Comparison of ENCODE assay signal across 1 cellular context in genomic region chr5:134426362-134426761, GRCh38.
TF ChIP-seq lines count a peak whose summit lies in the region.

No MANE protein-coding gene starts in this region.

TF ChIP-seq in K562, 482 proteins besides CTCF, POLR2A, EP300 and RAD21 (continued from another document):
- peak; percentile 81 for TF ChIP-seq CBFA2T2 (conservative IDR thresholded peaks at IDR 0.05)
- TF ChIP-seq SIN3A (IDR thresholded peaks at IDR 0.05; ENCODE audit: borderline replicate concordance in 2 of 2, control insufficient read depth in 1 of 2, low read depth in 2 of 2, low read length in 2 of 2): no peak
- TF ChIP-seq ATF3 (IDR thresholded peaks at IDR 0.05): no peak
- TF ChIP-seq ATF3 (CRISPR knock-in tag; conservative IDR thresholded peaks at IDR 0.05): no peak
- no peak for TF ChIP-seq SMAD4 (CRISPR knock-in tag; conservative IDR thresholded peaks at IDR 0.05)
- no peak for TF ChIP-seq MAX (CRISPR knock-in tag; IDR thresholded peaks at IDR 0.05)
- no peak for TF ChIP-seq CGGBP1 (CRISPR knock-in tag; IDR thresholded peaks at IDR 0.05)
- no peak for TF ChIP-seq RBM39 (optimal IDR thresholded peaks at IDR 0.05; ENCODE audit: low read depth, low read length)
